In the genomic region with DNA sequence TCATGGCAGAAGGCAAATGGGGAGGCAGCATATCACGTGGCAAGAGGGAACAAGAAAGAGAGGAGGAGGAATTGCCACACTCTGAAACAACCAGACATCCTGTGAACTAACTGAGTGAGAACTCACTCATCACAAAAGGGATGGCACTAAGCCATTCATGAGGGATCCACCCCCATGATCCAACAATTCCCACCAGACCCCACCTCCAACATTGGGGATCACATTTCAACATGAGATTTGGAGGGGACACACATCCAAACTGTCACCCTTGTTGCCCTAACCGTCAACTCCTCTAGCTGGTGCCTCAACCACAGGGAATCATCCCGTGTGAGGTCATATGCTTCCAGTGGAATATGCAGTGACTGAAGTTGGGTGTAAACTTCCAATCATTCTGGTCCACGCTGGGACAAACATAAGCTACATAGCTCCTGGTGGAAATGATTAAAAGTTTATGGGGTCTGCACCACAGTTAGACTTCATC, we compare ENCODE assay signal across 26 cellular contexts.
DNase-seq lines count a peak whose midpoint lies in the region; ATAC-seq, FAIRE-seq and TF ChIP-seq lines count a peak whose summit lies in the region.
"Had no signal": no experiment of that assay in that cellular context is flagged by ENCODE, and none has a peak within 500 bp of the region (broad histone marks: within the 10 kb centered on the region; RNA-seq: fewer than 3 reads in every experiment).

No MANE protein-coding gene starts in this region.

- H3K9me3 ChIP-seq in endodermal cell (ENCODE audit: control insufficient read depth, low read length) (no peaks in the 10 kb centered on the region), kidney (ENCODE audit: control insufficient read depth in 1 of 2, low read length in 2 of 2) (no peaks in the 10 kb centered on the region)
- H3K9me3 ChIP-seq: A549, Caco-2 had no signal

- H3K9me3 Mint-ChIP-seq in GM23338 (no peaks in the 10 kb centered on the region), WTC11 (no peaks in the 10 kb centered on the region), endodermal cell (no peaks in the 10 kb centered on the region)
- H3K9me3 Mint-ChIP-seq: CD4-positive, alpha-beta T cell; CD8-positive, alpha-beta T cell had no signal

- H2BK5ac ChIP-seq in mesendoderm (ENCODE audit: low read length): no peak overlapping the region

- H3K56ac ChIP-seq in mesendoderm (ENCODE audit: low read length): no peak overlapping the region

- no peak overlapping the region for H4K5ac ChIP-seq in mesendoderm (ENCODE audit: low read length)

- no peak overlapping the region for H4K8ac ChIP-seq in mesendoderm (ENCODE audit: low read depth, low read length)

- H3K9ac ChIP-seq in endodermal cell (ENCODE audit: extremely low read depth, low read length, poor library complexity, severe bottlenecking) (no peak overlapping the region), mesendoderm (ENCODE audit: low read length) (no peak overlapping the region), kidney (ENCODE audit: low read length in 2 of 2) (no peak overlapping the region)
- H3K9ac ChIP-seq: BLaER1 treated with 17β-estradiol and CSF1 and Interleukin-3, amounts not matched to agents 10 nM and 100 nM had no signal

- no peak overlapping the region for H3K4me3 Mint-ChIP-seq in GM23338
- no peak overlapping the region for H3K4me3 Mint-ChIP-seq in WTC11
- no peak overlapping the region for H3K4me3 Mint-ChIP-seq in endodermal cell
- H3K4me3 Mint-ChIP-seq: B cell; CD4-positive, alpha-beta T cell; CD8-positive, alpha-beta T cell had no signal

- peaks cover 7% of the 10 kb centered on the region for H3K79me2 ChIP-seq in GM23338 (replicated peaks; ENCODE audit: insufficient read depth)
- H3K79me2 ChIP-seq in mesendoderm (ENCODE audit: control insufficient read depth, insufficient read depth, low read length): no peaks in the 10 kb centered on the region

- H3K36me3 Mint-ChIP-seq in GM23338 (ENCODE audit: low read depth) (peaks cover 29% of the 10 kb centered on the region), WTC11 (peaks cover 25% of the 10 kb centered on the region), endodermal cell (ENCODE audit: low read depth) (peaks cover 34% of the 10 kb centered on the region)
- H3K36me3 Mint-ChIP-seq: CD8-positive, alpha-beta T cell had no signal

- H4K20me1 ChIP-seq in GM23338 (replicated peaks; ENCODE audit: insufficient read depth): peaks cover 6% of the 10 kb centered on the region; the same call in 1 of the 2 replicates
- H4K20me1 ChIP-seq: BLaER1 treated with 17β-estradiol and CSF1 and Interleukin-3, amounts not matched to agents 10 nM and 100 nM had no signal

- no peaks in the 10 kb centered on the region; the same call in 1 of the 2 replicates for H3K36me3 ChIP-seq in GM23338 (ENCODE audit: insufficient read depth)
- peaks cover 24% of the 10 kb centered on the region for H3K36me3 ChIP-seq in endodermal cell (ENCODE audit: control insufficient read depth, insufficient read depth, low read length)
- peaks cover 1% of the 10 kb centered on the region for H3K36me3 ChIP-seq in mesendoderm (ENCODE audit: control insufficient read depth, insufficient read depth, low read length)
- no peaks in the 10 kb centered on the region for H3K36me3 ChIP-seq in kidney (ENCODE audit: control insufficient read depth in 1 of 2, insufficient read depth in 2 of 2, low read length in 2 of 2)
- H3K36me3 ChIP-seq: BLaER1 treated with 17β-estradiol and CSF1 and Interleukin-3, amounts not matched to agents 10 nM and 100 nM had no signal

- no peak overlapping the region for H3K4ac ChIP-seq in mesendoderm (ENCODE audit: low read depth, low read length)

- H3K27ac ChIP-seq in GM23338 (ENCODE audit: low read depth) (peak overlapping the region; percentile 79; the same call in 1 of the 2 replicates), endodermal cell (ENCODE audit: low read depth, low read length) (no peak overlapping the region), mesendoderm (ENCODE audit: low read depth, low read length) (no peak overlapping the region), kidney (ENCODE audit: low read depth in 2 of 2, low read length in 2 of 2) (no peak overlapping the region)
- H3K27ac ChIP-seq: 22Rv1; A549; BLaER1 treated with 17β-estradiol and CSF1 and Interleukin-3, amounts not matched to agents 10 nM and 100 nM; C4-2B had no signal

- CTCF ChIA-PET in WTC11 (lab: Charles Lee): interaction anchor here (1.3 kb wide), 1 partner anchor 176 kb away, joined by 4 read pairs; no protein-coding TSS in a partner anchor

- FAIRE-seq in kidney (lab: Jason Lieb, UNC): no peak
- FAIRE-seq: A549, GM12878, GM12892, GM18507 had no signal

- H2BK15ac ChIP-seq in mesendoderm (replicated peaks; ENCODE audit: low read depth): no peak overlapping the region

- H3F3A ChIP-seq in GM23338 (replicated peaks; ENCODE audit: low read depth): peaks cover 21% of the 10 kb centered on the region

- H3K4me1 ChIP-seq in GM23338 (ENCODE audit: insufficient read depth) (peaks cover 12% of the 10 kb centered on the region), endodermal cell (ENCODE audit: control insufficient read depth, insufficient read depth, low read length) (no peaks in the 10 kb centered on the region), mesendoderm (ENCODE audit: control insufficient read depth, low read depth, low read length) (no peaks in the 10 kb centered on the region), kidney (ENCODE audit: control insufficient read depth in 1 of 2, insufficient read depth in 1 of 2, low read depth in 1 of 2, low read length in 2 of 2) (no peaks in the 10 kb centered on the region)
- H3K4me1 ChIP-seq: A549; BLaER1 treated with 17β-estradiol and CSF1 and Interleukin-3, amounts not matched to agents 10 nM and 100 nM had no signal

- H3K27me3 ChIP-seq in GM23338 (ENCODE audit: insufficient read depth): 0 out of 2 replicates have a peak, but pooled peaks cover 4% of the 10 kb centered on the region
- H3K27me3 ChIP-seq in endodermal cell (ENCODE audit: control insufficient read depth, insufficient read depth, low read length, poor library complexity, severe bottlenecking): no peaks in the 10 kb centered on the region
- H3K27me3 ChIP-seq in mesendoderm (ENCODE audit: insufficient read depth, low read length, poor library complexity): no peaks in the 10 kb centered on the region

- intact Hi-C loops in kidney (cut with DNase I): no loop called here

- H3K4me3 ChIP-seq in GM23338 (no peak overlapping the region), endodermal cell (ENCODE audit: low read length) (no peak overlapping the region), mesendoderm (ENCODE audit: low read length) (no peak overlapping the region), kidney (ENCODE audit: low read length in 2 of 2) (no peak overlapping the region)
- H3K4me3 ChIP-seq: A549; BLaER1 treated with 17β-estradiol and CSF1 and Interleukin-3, amounts not matched to agents 10 nM and 100 nM; GM12878 had no signal

- no peak overlapping the region for H2AK5ac ChIP-seq in mesendoderm (ENCODE audit: low read length)

- H3K23ac ChIP-seq in mesendoderm (ENCODE audit: low read length): no peak overlapping the region

- H3K4me1 Mint-ChIP-seq in GM23338 (peaks cover 29% of the 10 kb centered on the region), WTC11 (peaks cover 40% of the 10 kb centered on the region), endodermal cell (peaks cover 9% of the 10 kb centered on the region)
- H3K4me1 Mint-ChIP-seq: B cell had no signal

- peaks cover 25% of the 10 kb centered on the region for H3K27me3 Mint-ChIP-seq in GM23338 (ENCODE audit: insufficient read depth, low read depth, poor library complexity)
- peaks cover 3% of the 10 kb centered on the region; the same call in 1 of the 2 replicates for H3K27me3 Mint-ChIP-seq in WTC11 (ENCODE audit: low read depth)
- no peaks in the 10 kb centered on the region for H3K27me3 Mint-ChIP-seq in endodermal cell (ENCODE audit: insufficient read depth)
- H3K27me3 Mint-ChIP-seq: B cell; CD4-positive, alpha-beta T cell had no signal

- H2BK120ac ChIP-seq in mesendoderm (ENCODE audit: low read depth, low read length): no peak overlapping the region

- TF ChIP-seq CTCF in GM23338 (conservative IDR thresholded peaks at IDR 0.05; ENCODE audit: low read depth in 2 of 2): no peak
- TF ChIP-seq CTCF in WTC11 (IDR thresholded peaks at IDR 0.05): no peak
- TF ChIP-seq CTCF in endodermal cell (conservative IDR thresholded peaks at IDR 0.05): no peak
- no peak for TF ChIP-seq CTCF in kidney (IDR thresholded peaks at IDR 0.05; ENCODE audit: borderline replicate concordance, extremely low read depth, insufficient read depth)

- no peak overlapping the region for H3K18ac ChIP-seq in mesendoderm (ENCODE audit: low read length)

- WGBS in endodermal cell (ENCODE audit: insufficient coverage in 1 of 2, insufficient read length in 1 of 2), 2 experiments: 58% methylated on average over 4 of the region's 4 CpGs; no CpG with 5 or more reads in 1 of the 2 experiments
- WGBS in mesendoderm (ENCODE audit: extremely low coverage, insufficient coverage, low lambda C conversion rate): no CpG with 5 or more reads among the region's 4 CpGs

- POLR2A ChIA-PET in WTC11 (lab: Charles Lee): interaction anchor here (1.3 kb wide), 1 partner anchor 178 kb away, joined by 8 read pairs; no protein-coding TSS in a partner anchor

- H3K4me2 ChIP-seq in GM23338: no peak overlapping the region
- no peak overlapping the region for H3K4me2 ChIP-seq in mesendoderm (ENCODE audit: low read length)
- H3K4me2 ChIP-seq: A549; BLaER1 treated with 17β-estradiol and CSF1 and Interleukin-3, amounts not matched to agents 10 nM and 100 nM had no signal

- H3K27ac Mint-ChIP-seq in GM23338 (no peak overlapping the region; the same call in 1 of the 2 replicates), WTC11 (peak overlapping the region; percentile 70; the same call in 1 of the 2 replicates), endodermal cell (no peak overlapping the region)
- H3K27ac Mint-ChIP-seq: B cell; CD4-positive, alpha-beta T cell; CD8-positive, alpha-beta T cell had no signal

- peak; percentile 49 for ATAC-seq in GM23338
- peak; percentile 48 for ATAC-seq in WTC11
- ATAC-seq: A549; CD8-positive, alpha-beta T cell; GM12878 had no signal

- H2AFZ ChIP-seq in GM23338: no peak overlapping the region

- peak; percentile 26 for DNase-seq in GM23338 (ENCODE audit: low spot score)
- DNase-seq in WTC11 (ENCODE audit: low spot score): no peak
- peak; percentile 58 for DNase-seq in endodermal cell
- DNase-seq in mesendoderm: peak; percentile 61
- no peak for DNase-seq in kidney
- DNase-seq in GOT3 (lab: John Stamatoyannopoulos, UW): no peak
- no peak for DNase-seq in NCI-H146 (lab: John Stamatoyannopoulos, UW)
- DNase-seq: AML-193; Caco-2; CD4-positive, alpha-beta T cell; CD8-positive, alpha-beta T cell; DMS 273 treated with DMSO at 0.1 percent for 48 hours; DMS153; DMS53; DMS79; DND-41; EL; GDM1 had no signal

- no peaks in the 10 kb centered on the region for H3K79me1 ChIP-seq in mesendoderm (ENCODE audit: low read length)

- no peaks in the 10 kb centered on the region for H3K9me2 ChIP-seq in GM23338 (ENCODE audit: insufficient read depth)

TF ChIP-seq in WTC11, 78 proteins besides CTCF, POLR2A, EP300 and RAD21 (continues in another document):
- peak; percentile 95; the same call in 1 of the 2 replicates for TF ChIP-seq EMX1 (CRISPR knock-in tag; IDR thresholded peaks at IDR 0.05)
- 0 out of 2 replicates have a peak, but pooled peaks have one; percentile 24 for TF ChIP-seq SP1 (CRISPR knock-in tag; conservative IDR thresholded peaks at IDR 0.05)

Comparison
In these comparisons a context has a peak if more than half of its experiments do, and no peak if none do; other contexts are left out.
1. DNase-seq: peak in GM23338 (single experiment), endodermal cell (single experiment) and mesendoderm (single experiment); none in WTC11 (single experiment), kidney (single experiment), GOT3 (single experiment) and NCI-H146 (single experiment).